8 cellular contexts compared by ENCODE assay signal in genomic region chr9:1939926-1940368, GRCh38.
DNase-seq lines count a peak whose midpoint lies in the region; ATAC-seq and TF ChIP-seq lines count a peak whose summit lies in the region.

No MANE protein-coding gene starts in this region.

- POLR2A ChIA-PET in HCT116 (lab: Charles Lee) (no interaction called here), T-cell (lab: Charles Lee) (no interaction called here)

- H3K27me3 Mint-ChIP-seq in T-cell: peaks cover 0 to 2% of the 10 kb centered on the region in 2 donors
- H3K27me3 Mint-ChIP-seq in endothelial cell (ENCODE audit: unreplicated experiment): peaks cover 2% of the 10 kb centered on the region

- H3K27ac ChIP-seq in HCT116 (ENCODE audit: low read depth, low read length) (no peak overlapping the region), psoas muscle (no peak overlapping the region)

- H3K4me1 Mint-ChIP-seq in T-cell: peaks cover 3 to 6% (median 3%) of the 10 kb centered on the region in 3 donors
- H3K4me1 Mint-ChIP-seq in endothelial cell (ENCODE audit: unreplicated experiment): no peaks in the 10 kb centered on the region

- H3K9me3 Mint-ChIP-seq in T-cell: no peaks in the 10 kb centered on the region
- H3K9me3 Mint-ChIP-seq in endothelial cell (ENCODE audit: unreplicated experiment): no peaks in the 10 kb centered on the region

- no peak for TF ChIP-seq POLR2A in HCT116 (IDR thresholded peaks at IDR 0.05; ENCODE audit: borderline replicate concordance, extremely low read depth, insufficient read depth, insufficient read length)

- H3K4me3 ChIP-seq in HCT116 (replicated peaks in 1 of 2; ENCODE audit: low read depth in 1 of 2, low read length in 2 of 2) (no peak overlapping the region), psoas muscle (no peak overlapping the region)

- WGBS in psoas muscle, 3 donors: 52 to 54% (median 53%) methylated on average over 7 of the region's 7 CpGs

- RAD21 ChIA-PET in HCT116 (lab: Charles Lee; ENCODE audit: low non-redundant PET in 1 of 2, low total read pairs in 2 of 2, uncharacterized antibody in 2 of 2, unreplicated experiment in 2 of 2): no interaction called here

- intact Hi-C loops in left ventricle myocardium superior (cut with micrococcal nuclease) (no loop called here), cardiac septum (cut with DNase I) (loop anchor here (10.0 kb wide), 1 partner anchor 125 kb away; no protein-coding TSS in a partner anchor), HCT116 (cut with micrococcal nuclease) (no loop called here), psoas muscle (cut with DNase I) (no loop called here)

- TF ChIP-seq CTCF in HCT116 (IDR thresholded peaks at IDR 0.05 in 2 of 3, conservative IDR thresholded peaks at IDR 0.05 in 1 of 3; ENCODE audit: borderline replicate concordance in 1 of 3, insufficient read depth in 1 of 3, low read depth in 2 of 3, low read length in 2 of 3) (peak in 2 of 3 experiments; percentile 70 to 73; a peak in 4 of 6 replicates), endothelial cell (IDR thresholded peaks at IDR 0.05; ENCODE audit: unreplicated experiment) (peak; percentile 37), psoas muscle (IDR thresholded peaks at IDR 0.05) (peak; percentile 41)

- no TSS peak for BruUV-seq in HCT116 (replicated peaks; lab: Mats Ljungman, UMichigan)

- no peaks in the 10 kb centered on the region for H3K36me3 Mint-ChIP-seq in T-cell
- H3K36me3 Mint-ChIP-seq in endothelial cell (ENCODE audit: low read depth, unreplicated experiment): no peaks in the 10 kb centered on the region

- H3K36me3 ChIP-seq in HCT116 (ENCODE audit: control insufficient read depth in 1 of 2, insufficient read depth in 2 of 2, low read length in 2 of 2) (no peaks in the 10 kb centered on the region), psoas muscle (ENCODE audit: insufficient read depth in 1 of 2, low read depth in 1 of 2) (no peaks in the 10 kb centered on the region)

- no peaks in the 10 kb centered on the region for H3K79me2 ChIP-seq in HCT116 (ENCODE audit: insufficient read depth, low read length)

- CTCF ChIA-PET in HCT116 (lab: Charles Lee): interaction anchor here (1.3 kb wide), 1 partner anchor 9 kb away, joined by 3 read pairs; no protein-coding TSS in a partner anchor
- CTCF ChIA-PET in T-cell (lab: Charles Lee): interaction anchor here in 1 of 2 donors (1.4 kb wide), 1 partner anchor 147 kb away, joined by 4 read pairs; no protein-coding TSS in a partner anchor

- no peak overlapping the region for H3K27ac Mint-ChIP-seq in T-cell
- no peak overlapping the region for H3K27ac Mint-ChIP-seq in endothelial cell (ENCODE audit: unreplicated experiment)

- no peak overlapping the region for H3K9ac ChIP-seq in HCT116 (ENCODE audit: low read length)

- no peaks in the 10 kb centered on the region for H3K27me3 ChIP-seq in HCT116 (ENCODE audit: insufficient read depth, low read length)
- H3K27me3 ChIP-seq in psoas muscle (ENCODE audit: insufficient read depth in 3 of 3, low read length in 2 of 3): no peaks in the 10 kb centered on the region

- H3K9me3 ChIP-seq in HCT116 (ENCODE audit: control insufficient read depth in 1 of 2, insufficient read depth in 1 of 2, low read depth in 1 of 2, low read length in 2 of 2) (no peaks in the 10 kb centered on the region), psoas muscle (no peaks in the 10 kb centered on the region)

- H3K4me2 ChIP-seq in HCT116 (ENCODE audit: low read length): no peak overlapping the region

- H3K4me3 Mint-ChIP-seq in T-cell (no peak overlapping the region), endothelial cell (ENCODE audit: unreplicated experiment) (no peak overlapping the region)

- no peak overlapping the region for H2AFZ ChIP-seq in HCT116 (ENCODE audit: low read depth, low read length, poor library complexity, severe bottlenecking)

- H3K9me2 ChIP-seq in HCT116 (ENCODE audit: insufficient read depth): no peaks in the 10 kb centered on the region

- peak; percentile 41 for ATAC-seq in left ventricle myocardium superior
- ATAC-seq in HCT116: peak; percentile 82
- peak; percentile 49 to 70 (median 66) for ATAC-seq in T-cell (replicated peaks in 1 of 4)
- no peak for ATAC-seq in psoas muscle

- no peak for DNase-seq in left ventricle myocardium superior
- no peak for DNase-seq in cardiac septum (ENCODE audit: low spot score)
- peak; percentile 8 for DNase-seq in HCT116 (ENCODE audit: low read depth, low spot score)
- DNase-seq in M059J (ENCODE audit: low read depth): peak; percentile 24
- DNase-seq in T-cell: peak in 19 of 34 experiments; percentile 3 to 37 (median 12)
- peak; percentile 16 for DNase-seq in endothelial cell (ENCODE audit: low spot score)
- DNase-seq in psoas muscle: no peak
- no peak for DNase-seq in retina

- peak; percentile 46 for TF ChIP-seq RAD21 in HCT116 (IDR thresholded peaks at IDR 0.05; ENCODE audit: low read depth)

- no peaks in the 10 kb centered on the region for H4K20me1 ChIP-seq in HCT116 (ENCODE audit: insufficient read depth)

- H3K4me1 ChIP-seq in HCT116 (ENCODE audit: control insufficient read depth in 1 of 2, insufficient read depth in 2 of 2, low read length in 2 of 2): no peaks in the 10 kb centered on the region
- H3K4me1 ChIP-seq in psoas muscle: no peaks in the 10 kb centered on the region

TF ChIP-seq in HCT116, 20 proteins besides CTCF, POLR2A, EP300 and RAD21:
- TF ChIP-seq YY1 (IDR thresholded peaks at IDR 0.05; ENCODE audit: extremely low read depth, insufficient replicate concordance, low read depth, low read length) (no peak), ELF1 (IDR thresholded peaks at IDR 0.05; ENCODE audit: borderline replicate concordance, low read depth) (no peak), SIN3A (IDR thresholded peaks at IDR 0.05; ENCODE audit: low read depth) (no peak), POLR2AphosphoS5 (IDR thresholded peaks at IDR 0.05; ENCODE audit: low read depth, low read length) (no peak)

Comparison
In these comparisons a context has a peak if more than half of its experiments do, and no peak if none do; other contexts are left out.
1. ATAC-seq: peak in left ventricle myocardium superior (single experiment), HCT116 (single experiment) and T-cell (4 of 4); none in psoas muscle (0 of 4).
2. DNase-seq: peak in HCT116 (single experiment), M059J (single experiment), T-cell (19 of 34) and endothelial cell (single experiment); none in left ventricle myocardium superior (single experiment), cardiac septum (single experiment), psoas muscle (0 of 2) and retina (single experiment).
3. Peak in every context shown above with its lines, with median percentiles within 50 percentile points of each other: CTCF ChIP-seq.